18 cellular contexts compared by ENCODE assay signal in genomic region chr7:51082096-51082840, GRCh38.
DNase-seq lines count a peak whose midpoint lies in the region; ATAC-seq and TF ChIP-seq lines count a peak whose summit lies in the region.
"Had no signal": no experiment of that assay in that cellular context is flagged by ENCODE, and none has a peak within 500 bp of the region (broad histone marks: within the 10 kb centered on the region; RNA-seq: fewer than 3 reads in every experiment).

No MANE protein-coding gene starts in this region.

- H4K20me1 ChIP-seq in GM23248 (ENCODE audit: insufficient read depth), result no peaks in the 10 kb centered on the region
- H4K20me1 ChIP-seq: BLaER1 treated with 17β-estradiol and CSF1 and Interleukin-3, amounts not matched to agents 10 nM and 100 nM had no signal

- H3K27me3 ChIP-seq in heart left ventricle (no peaks in the 10 kb centered on the region), GM23248 (replicated peaks; ENCODE audit: insufficient read depth) (no peaks in the 10 kb centered on the region; the same call in 1 of the 2 replicates)
- H3K27me3 ChIP-seq: BLaER1 treated with 17β-estradiol and CSF1 and Interleukin-3, amounts not matched to agents 10 nM and 100 nM; Peyer's patch had no signal

- 62 to 74% (median 69%) methylated on average over 19 of the region's 19 CpGs for WGBS in heart left ventricle, 4 donors
- 79 to 83% methylated on average over 19 of the region's 19 CpGs for WGBS in GM23248 (ENCODE audit: low coverage in 1 of 2, low lambda C conversion rate in 2 of 2, missing lambda C conversion rate in 2 of 2), 2 experiments

- H3K36me3 ChIP-seq in heart left ventricle (no peaks in the 10 kb centered on the region), GM23248 (ENCODE audit: low read depth) (no peaks in the 10 kb centered on the region)
- H3K36me3 ChIP-seq: BLaER1 treated with 17β-estradiol and CSF1 and Interleukin-3, amounts not matched to agents 10 nM and 100 nM had no signal

- H3K4me2 ChIP-seq in GM23248 (ENCODE audit: unreplicated experiment), result no peak overlapping the region
- H3K4me2 ChIP-seq: BLaER1 treated with 17β-estradiol and CSF1 and Interleukin-3, amounts not matched to agents 10 nM and 100 nM had no signal

- H3K27ac ChIP-seq in heart left ventricle (peak overlapping the region in 3 of 12 donors; percentile 2 to 57 (median 34)), GM23248 (no peak overlapping the region)
- H3K27ac ChIP-seq: BLaER1 treated with 17β-estradiol and CSF1 and Interleukin-3, amounts not matched to agents 10 nM and 100 nM had no signal

- H3K36me3 Mint-ChIP-seq in activated CD4-positive, alpha-beta T cell treated with anti-CD3 and anti-CD28 coated beads, Interleukin-2, amount 10 ng/mL, durations not matched to agents 24 days and 14 days (ENCODE audit: low read depth), result no peaks in the 10 kb centered on the region
- H3K36me3 Mint-ChIP-seq: CD8-positive, alpha-beta T cell had no signal

- H3K27me3 Mint-ChIP-seq in activated CD4-positive, alpha-beta T cell treated with anti-CD3 and anti-CD28 coated beads, Interleukin-2, amount 10 ng/mL, durations not matched to agents 24 days and 14 days, result peaks cover 3% of the 10 kb centered on the region

- no peak overlapping the region for H3K27ac Mint-ChIP-seq in activated CD4-positive, alpha-beta T cell treated with anti-CD3 and anti-CD28 coated beads, Interleukin-2, amount 10 ng/mL, durations not matched to agents 24 days and 14 days
- H3K27ac Mint-ChIP-seq: CD8-positive, alpha-beta T cell had no signal

- H3F3A ChIP-seq in GM23248 (ENCODE audit: insufficient read depth), result no peaks in the 10 kb centered on the region

- no peaks in the 10 kb centered on the region for H3K9me2 ChIP-seq in GM23248 (ENCODE audit: insufficient read depth)

- TF ChIP-seq CTCF in heart left ventricle (IDR thresholded peaks at IDR 0.05), result peak in 3 of 12 donors; percentile 9 to 41 (median 23)

- ATAC-seq in heart left ventricle, result peak; percentile 66 to 78 (median 74)
- ATAC-seq: CD8-positive, alpha-beta T cell had no signal

- H3K4me3 ChIP-seq in heart left ventricle (no peak overlapping the region), GM23248 (no peak overlapping the region)
- H3K4me3 ChIP-seq: BLaER1 treated with 17β-estradiol and CSF1 and Interleukin-3, amounts not matched to agents 10 nM and 100 nM; Peyer's patch had no signal

- no peaks in the 10 kb centered on the region for H3K9me3 Mint-ChIP-seq in activated CD4-positive, alpha-beta T cell treated with anti-CD3 and anti-CD28 coated beads, Interleukin-2, amount 10 ng/mL, durations not matched to agents 24 days and 14 days
- H3K9me3 Mint-ChIP-seq: CD8-positive, alpha-beta T cell had no signal

- peaks cover 0 to 44% (median 9%) of the 10 kb centered on the region in 12 donors for H3K4me1 ChIP-seq in heart left ventricle
- peaks cover 5% of the 10 kb centered on the region; the same call in 1 of the 2 replicates for H3K4me1 ChIP-seq in GM23248 (ENCODE audit: insufficient read depth)

- H3K4me3 Mint-ChIP-seq in activated CD4-positive, alpha-beta T cell treated with anti-CD3 and anti-CD28 coated beads, Interleukin-2, amount 10 ng/mL, durations not matched to agents 24 days and 14 days, result no peak overlapping the region
- H3K4me3 Mint-ChIP-seq: CD8-positive, alpha-beta T cell had no signal

- H2AFZ ChIP-seq in GM23248, result no peak overlapping the region

- no peaks in the 10 kb centered on the region for H3K4me1 Mint-ChIP-seq in activated CD4-positive, alpha-beta T cell treated with anti-CD3 and anti-CD28 coated beads, Interleukin-2, amount 10 ng/mL, durations not matched to agents 24 days and 14 days

- DNase-seq in activated CD4-positive, alpha-beta T cell treated with anti-CD3 and anti-CD28 coated beads, Interleukin-2, amount 10 ng/mL, durations not matched to agents 24 days and 14 days, result peak; percentile 50
- DNase-seq in activated CD4-positive, alpha-beta T cell treated with anti-CD3 and anti-CD28 coated beads for 4 hours, result no peak
- peak in 1 of 5 donors; percentile 71 for DNase-seq in heart left ventricle
- peak; percentile 33 for DNase-seq in iPS-NIHi11 (ENCODE audit: low spot score)
- DNase-seq in GM23248, result no peak
- no peak for DNase-seq in NCI-H2227 treated with DMSO at 0.1 percent for 48 hours (lab: John Stamatoyannopoulos, UW)
- no peak for DNase-seq in DMS 273 (lab: John Stamatoyannopoulos, UW; ENCODE audit: unreplicated experiment)
- no peak for DNase-seq in activated gamma-delta T cell (lab: John Stamatoyannopoulos, UW)
- DNase-seq: 8988T; CD8-positive, alpha-beta T cell; DMS153; IMR-90; NCI-H1105; NCI-H146; NCI-H2029 treated with DMSO at 0.1 percent for 48 hours; NCI-H526; Peyer's patch had no signal

- intact Hi-C loops in activated CD4-positive, alpha-beta T cell treated with anti-CD3 and anti-CD28 coated beads, Interleukin-2, amount 10 ng/mL, durations not matched to agents 24 days and 14 days (cut with micrococcal nuclease), result no loop called here
- intact Hi-C loops in heart left ventricle (cut with DNase I), result loop anchor here in 2 of 10 donors (5.0 kb wide), 2 partner anchors 40 to 55 kb away; no protein-coding TSS in a partner anchor

- no peaks in the 10 kb centered on the region for H3K79me2 ChIP-seq in GM23248 (ENCODE audit: insufficient read depth)

- H3K9me3 ChIP-seq in heart left ventricle (no peaks in the 10 kb centered on the region), GM23248 (ENCODE audit: low read depth) (no peaks in the 10 kb centered on the region)
- H3K9me3 ChIP-seq: BLaER1 treated with 17β-estradiol and CSF1 and Interleukin-3, amounts not matched to agents 10 nM and 100 nM; Peyer's patch had no signal

- no peak overlapping the region for H3K9ac ChIP-seq in GM23248
- H3K9ac ChIP-seq: BLaER1 treated with 17β-estradiol and CSF1 and Interleukin-3, amounts not matched to agents 10 nM and 100 nM had no signal

- in situ Hi-C loops in GM23248 (cut with MboI), result no loop called here

- TF ChIP-seq POLR2A in heart left ventricle (IDR thresholded peaks at IDR 0.05), result no peak

Comparison
In these comparisons a context has a peak if more than half of its experiments do, and no peak if none do; other contexts are left out.
1. DNase-seq: peak in activated CD4-positive, alpha-beta T cell treated with anti-CD3 and anti-CD28 coated beads, Interleukin-2, amount 10 ng/mL, durations not matched to agents 24 days and 14 days (single experiment) and iPS-NIHi11 (single experiment); none in activated CD4-positive, alpha-beta T cell treated with anti-CD3 and anti-CD28 coated beads for 4 hours (0 of 2), GM23248 (single experiment), NCI-H2227 treated with DMSO at 0.1 percent for 48 hours (single experiment), DMS 273 (single experiment) and activated gamma-delta T cell (single experiment).